ENCODE assay signal across 20 cellular contexts in the genomic region with DNA sequence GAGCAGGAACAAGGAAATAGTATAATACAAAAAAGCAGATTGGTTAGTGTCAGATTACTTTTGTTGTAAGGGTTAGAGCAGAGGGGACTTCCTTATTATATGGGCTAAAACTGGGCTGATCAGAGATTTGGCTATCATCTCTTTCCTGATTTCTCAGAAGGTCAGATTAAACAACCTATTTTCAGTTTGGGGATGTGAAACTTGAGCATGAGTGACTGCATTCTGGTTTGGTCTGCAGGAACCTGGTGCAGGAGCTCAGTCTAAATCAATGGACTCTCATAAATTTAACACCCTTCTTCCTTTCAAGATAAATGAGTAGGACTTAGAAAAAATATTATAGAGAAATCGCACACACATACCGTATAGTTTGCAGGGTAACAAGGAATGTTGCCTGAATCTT. TPM values are rescaled to one million over a fixed set of nuclear protein-coding genes. Genes with fewer than 3 reads are reported as not detected.
DNase-seq lines count a peak whose midpoint lies in the region; ATAC-seq lines count a peak whose summit lies in the region.
"Had no signal": no experiment of that assay in that cellular context is flagged by ENCODE, and none has a peak within 500 bp of the region (broad histone marks: within the 10 kb centered on the region; RNA-seq: fewer than 3 reads in every experiment).

No MANE protein-coding gene starts in this region.

- H3K27ac ChIP-seq in BLaER1 treated with 17β-estradiol and CSF1 and Interleukin-3, amounts not matched to agents 10 nM and 100 nM = peak overlapping the region in 7 of 11 experiments; percentile 11 to 54 (median 38); a peak in 8 of 22 replicates
- H3K27ac ChIP-seq in CD4-positive, alpha-beta memory T cell (ENCODE audit: low read depth, low read length) = no peak overlapping the region
- H3K27ac ChIP-seq: esophagus squamous epithelium, GM23248, stomach, upper lobe of left lung had no signal

- H3K27ac Mint-ChIP-seq in CD4-positive, alpha-beta memory T cell = no peak overlapping the region
- H3K27ac Mint-ChIP-seq: activated naive CD4-positive, alpha-beta T cell treated with anti-CD3 and anti-CD28 coated beads for 36 hours had no signal

- DNase-seq in MV-4-11 (lab: John Stamatoyannopoulos, UW) (peak; percentile 78), globus pallidus (ENCODE audit: low spot score) (peak; percentile 29), Right ventricle myocardium superior (no peak), inferior parietal cortex (ENCODE audit: extremely low spot score) (no peak)
- no peak for DNase-seq in CD4-positive, alpha-beta memory T cell
- DNase-seq: activated naive CD4-positive, alpha-beta T cell treated with anti-CD3 and anti-CD28 coated beads for 36 hours; activated T-cell treated with anti-CD3 and anti-CD28 coated beads for 4 hours; anterior cingulate cortex; effector memory CD4-positive, alpha-beta T cell; esophagus squamous epithelium; GM23248; NCI-H1092; NCI-H2171; NCI-H69; stomach; upper lobe of left lung had no signal

- peak overlapping the region in 2 of 11 experiments; percentile 4 to 25; a peak in 1 of 22 replicates for H3K9ac ChIP-seq in BLaER1 treated with 17β-estradiol and CSF1 and Interleukin-3, amounts not matched to agents 10 nM and 100 nM
- H3K9ac ChIP-seq: GM23248 had no signal

- no peaks in the 10 kb centered on the region for H3K36me3 Mint-ChIP-seq in CD4-positive, alpha-beta memory T cell

- H3K9me3 Mint-ChIP-seq in CD4-positive, alpha-beta memory T cell = peaks cover 0 to 1% (median 0%) of the 10 kb centered on the region in 8 donors
- H3K9me3 Mint-ChIP-seq: activated naive CD4-positive, alpha-beta T cell treated with anti-CD3 and anti-CD28 coated beads for 36 hours had no signal

- no peak overlapping the region for H3K4me3 ChIP-seq in BLaER1 treated with 17β-estradiol and CSF1 and Interleukin-3, amounts not matched to agents 10 nM and 100 nM
- no peak overlapping the region for H3K4me3 ChIP-seq in CD4-positive, alpha-beta memory T cell (ENCODE audit: low read length in 2 of 2)
- H3K4me3 ChIP-seq: esophagus squamous epithelium, GM23248, stomach, upper lobe of left lung had no signal

- peak; percentile 76 for ATAC-seq in GM18868 (IDR thresholded peaks at IDR 0.05; ENCODE audit: unreplicated experiment)
- ATAC-seq in Right ventricle myocardium superior (ENCODE audit: poor library complexity) = no peak
- no peak for ATAC-seq in HG03280 (IDR thresholded peaks at IDR 0.05; ENCODE audit: unreplicated experiment)
- ATAC-seq: sciatic nerve had no signal

- CTCF ChIA-PET in CD4-positive, alpha-beta memory T cell (lab: Charles Lee; ENCODE audit: partially characterized antibody) = interaction anchor here (0.6 kb wide), 1 partner anchor 15 kb away, joined by 3 read pairs; no protein-coding TSS in a partner anchor

- peaks cover 30 to 38% of the 10 kb centered on the region in 2 donors for H3K27me3 Mint-ChIP-seq in CD4-positive, alpha-beta memory T cell

- intact Hi-C loops in Right ventricle myocardium superior (cut with DNase I) = no loop called here
- intact Hi-C loops in CD4-positive, alpha-beta memory T cell (cut with micrococcal nuclease) = no loop called here

- H3K4me2 ChIP-seq in BLaER1 treated with 17β-estradiol and CSF1 and Interleukin-3, amounts not matched to agents 10 nM and 100 nM = peak overlapping the region; percentile 24 to 80 (median 61); a peak in 21 of 22 replicates

- no peaks in the 10 kb centered on the region for H4K20me1 ChIP-seq in BLaER1 treated with 17β-estradiol and CSF1 and Interleukin-3, amounts not matched to agents 10 nM and 100 nM

- no peaks in the 10 kb centered on the region for H3K4me1 Mint-ChIP-seq in CD4-positive, alpha-beta memory T cell

- H3K4me3 Mint-ChIP-seq in CD4-positive, alpha-beta memory T cell = no peak overlapping the region
- H3K4me3 Mint-ChIP-seq: activated naive CD4-positive, alpha-beta T cell treated with anti-CD3 and anti-CD28 coated beads for 36 hours had no signal

- no peaks in the 10 kb centered on the region for H3K9me3 ChIP-seq in BLaER1 treated with 17β-estradiol and CSF1 and Interleukin-3, amounts not matched to agents 10 nM and 100 nM (replicated peaks in 1 of 11)
- no peaks in the 10 kb centered on the region for H3K9me3 ChIP-seq in CD4-positive, alpha-beta memory T cell (ENCODE audit: control insufficient read depth in 1 of 2, low read length in 2 of 2)
- H3K9me3 ChIP-seq: esophagus squamous epithelium, stomach, upper lobe of left lung had no signal

- POLR2A ChIA-PET in CD4-positive, alpha-beta memory T cell (lab: Charles Lee; ENCODE audit: partially characterized antibody) = no interaction called here

- peaks cover 28 to 37% (median 35%) of the 10 kb centered on the region in 10 experiments for H3K4me1 ChIP-seq in BLaER1 treated with 17β-estradiol and CSF1 and Interleukin-3, amounts not matched to agents 10 nM and 100 nM
- no peaks in the 10 kb centered on the region for H3K4me1 ChIP-seq in CD4-positive, alpha-beta memory T cell (ENCODE audit: insufficient read depth, low read length)
- H3K4me1 ChIP-seq: esophagus squamous epithelium, stomach, upper lobe of left lung had no signal

- no peaks in the 10 kb centered on the region for H3K27me3 ChIP-seq in BLaER1 treated with 17β-estradiol and CSF1 and Interleukin-3, amounts not matched to agents 10 nM and 100 nM
- H3K27me3 ChIP-seq in CD4-positive, alpha-beta memory T cell (ENCODE audit: insufficient read depth, low read length) = peaks cover 5% of the 10 kb centered on the region
- H3K27me3 ChIP-seq: stomach, upper lobe of left lung had no signal

- no peaks in the 10 kb centered on the region for H3K36me3 ChIP-seq in BLaER1 treated with 17β-estradiol and CSF1 and Interleukin-3, amounts not matched to agents 10 nM and 100 nM
- H3K36me3 ChIP-seq in CD4-positive, alpha-beta memory T cell (ENCODE audit: insufficient read depth, low read length) = no peaks in the 10 kb centered on the region
- H3K36me3 ChIP-seq: esophagus squamous epithelium, stomach, upper lobe of left lung had no signal

RNA-seq across cellular contexts. Expression of a gene that starts 12.9 kb away (rescaled TPM):
- 1.7 TPM for total RNA-seq in Right ventricle myocardium superior
- total RNA-seq in CD4-positive, alpha-beta memory T cell = 1 to 10 TPM; 8.8 to 9.9 TPM
- 1 to 10 TPM; 1.6 to 2.8 TPM for polyA plus RNA-seq in CD4-positive, alpha-beta memory T cell

Comparison
In these comparisons a context has a peak if more than half of its experiments do, and no peak if none do; other contexts are left out.
1. DNase-seq: peak in MV-4-11 (single experiment) and globus pallidus (single experiment); none in Right ventricle myocardium superior (single experiment), inferior parietal cortex (single experiment) and CD4-positive, alpha-beta memory T cell (0 of 5).